Comparison of ENCODE assay signal across 1 cellular context in genomic region chr1:246651012-246651411, GRCh38.
TF ChIP-seq lines count a peak whose summit lies in the region.

No MANE protein-coding gene starts in this region.

TF ChIP-seq in WTC11, 78 proteins besides CTCF, POLR2A, EP300 and RAD21 (continued from another document):
- TF ChIP-seq STAT6 (CRISPR knock-in tag; conservative IDR thresholded peaks at IDR 0.05; ENCODE audit: low read depth) (no peak), ERG (CRISPR knock-in tag; IDR thresholded peaks at IDR 0.05) (no peak), RORB (CRISPR knock-in tag; IDR thresholded peaks at IDR 0.05) (no peak)
TF ChIP-seq in WTC11: peak in this region for 0.
